Comparison of ENCODE assay signal across 30 cellular contexts in genomic region chr10:110655286-110655685, GRCh38. TPM values are rescaled to one million over a fixed set of nuclear protein-coding genes. Genes with fewer than 3 reads are reported as not detected.
"Had no signal": no experiment of that assay in that cellular context is flagged by ENCODE, and none has a peak within 500 bp of the region (broad histone marks: within the 10 kb centered on the region; RNA-seq: fewer than 3 reads in every experiment).

No MANE protein-coding gene starts in this region.

- H3K4me1 ChIP-seq: colonic mucosa, upper lobe of left lung, vagina had no signal

- ATAC-seq: activated CD8-positive, alpha-beta T cell treated with anti-CD3 and anti-CD28 coated beads for 36 hours; activated naive CD4-positive, alpha-beta T cell treated with anti-CD3 and anti-CD28 coated beads, Interleukin-2, amount 50 U/mL, for 72 hours; activated T-cell treated with anti-CD3 and anti-CD28 coated beads, Interleukin-2, amount 50 U/mL, for 4 hours; left cardiac atrium; sciatic nerve; stimulated activated effector memory CD8-positive, alpha-beta T cell treated with anti-CD3 and anti-CD28 coated beads, Interleukin-12 subunit alpha, Interleukin-12 subunit beta, amount 100 ng/mL, for 72 hours; stimulated activated naive CD8-positive, alpha-beta T cell treated with anti-CD3 and anti-CD28 coated beads, Interleukin-15, amount 100 ng/mL, for 72 hours had no signal

- H3K4me1 Mint-ChIP-seq: stimulated activated effector memory CD8-positive, alpha-beta T cell treated with anti-CD3 and anti-CD28 coated beads, Interleukin-12 subunit alpha, Interleukin-12 subunit beta, amount 100 ng/mL, for 72 hours had no signal

- H3K27me3 ChIP-seq: colonic mucosa, ovary, vagina had no signal

- DNase-seq: activated B cell treated with CpG ODN at 0.5 μM for 24 hours; activated CD4-positive, alpha-beta T cell treated with anti-CD3 and anti-CD28 coated beads, Interleukin-2, amount 50 U/mL, for 1 hour; activated CD8-positive, alpha-beta T cell treated with anti-CD3 and anti-CD28 coated beads for 36 hours; activated naive CD4-positive, alpha-beta T cell; activated T-cell treated with anti-CD3 and anti-CD28 coated beads, Interleukin-2, amount 50 U/mL, for 4 hours; cerebellar nuclear complex; colonic mucosa; dorsolateral prefrontal cortex; effector memory CD4-positive, alpha-beta T cell; foreskin fibroblast; head of caudate nucleus; hippocampal formation; left cardiac atrium; mammary epithelial cell; naive B cell; nephron progenitor cell; ovary; small intestine; stimulated activated CD4-positive, alpha-beta T cell treated with anti-CD3 and anti-CD28 coated beads, Interleukin-4, amount 100 ng/mL, for 24 hours; stimulated activated naive CD8-positive, alpha-beta T cell treated with anti-CD3 and anti-CD28 coated beads, Interleukin-15, amount 100 ng/mL, for 72 hours; substantia nigra; upper lobe of left lung had no signal

- H3K9me3 ChIP-seq: colonic mucosa, neutrophil, ovary, upper lobe of left lung, vagina had no signal

- H3K36me3 ChIP-seq: colonic mucosa, neutrophil, ovary, upper lobe of left lung, vagina had no signal

- H3K9me3 Mint-ChIP-seq: activated B cell treated with CpG ODN at 0.5 μM for 24 hours; activated CD8-positive, alpha-beta T cell treated with anti-CD3 and anti-CD28 coated beads for 36 hours; activated naive CD4-positive, alpha-beta T cell treated with anti-CD3 and anti-CD28 coated beads, Interleukin-2, amount 50 U/mL, for 72 hours; activated T-cell treated with anti-CD3 and anti-CD28 coated beads, Interleukin-2, amount 50 U/mL, for 4 hours; activated T-helper 2 cell treated with anti-CD3 and anti-CD28 coated beads, Interferon-gamma antibody, Interleukin-2, Interleukin-4, amounts not matched to agents 10 μg/mL and 5 μg/mL and 100 μg/mL, durations not matched to agents 14 hours and 24 hours and 36 hours; nephron progenitor cell; stimulated activated effector memory CD8-positive, alpha-beta T cell treated with anti-CD3 and anti-CD28 coated beads, Interleukin-12 subunit alpha, Interleukin-12 subunit beta, amount 100 ng/mL, for 72 hours; stimulated activated naive CD8-positive, alpha-beta T cell treated with anti-CD3 and anti-CD28 coated beads, Interleukin-15, amount 100 ng/mL, for 72 hours; T-helper 2 cell treated with Interferon-gamma antibody and Interleukin-4, amounts not matched to agents 5 μg/mL and 100 μg/mL, for 36 hours had no signal

- H3K4me3 ChIP-seq: colonic mucosa, dorsolateral prefrontal cortex, ovary, upper lobe of left lung, vagina had no signal

- H3K4me3 Mint-ChIP-seq: activated B cell treated with CpG ODN at 0.5 μM for 24 hours; activated CD8-positive, alpha-beta T cell treated with anti-CD3 and anti-CD28 coated beads for 36 hours; activated T-cell treated with anti-CD3 and anti-CD28 coated beads, Interleukin-2, amount 50 U/mL, for 4 hours; naive B cell; nephron progenitor cell; stimulated activated effector memory CD8-positive, alpha-beta T cell treated with anti-CD3 and anti-CD28 coated beads, Interleukin-12 subunit alpha, Interleukin-12 subunit beta, amount 100 ng/mL, for 72 hours; stimulated activated naive CD8-positive, alpha-beta T cell treated with anti-CD3 and anti-CD28 coated beads, Interleukin-15, amount 100 ng/mL, for 72 hours; T-helper 2 cell treated with Interferon-gamma antibody and Interleukin-4, amounts not matched to agents 5 μg/mL and 100 μg/mL, for 36 hours had no signal

- H3K36me3 Mint-ChIP-seq: activated naive CD4-positive, alpha-beta T cell treated with anti-CD3 and anti-CD28 coated beads, Interleukin-2, amount 50 U/mL, for 72 hours; stimulated activated effector memory CD8-positive, alpha-beta T cell treated with anti-CD3 and anti-CD28 coated beads, Interleukin-12 subunit alpha, Interleukin-12 subunit beta, amount 100 ng/mL, for 72 hours had no signal

- H3K27ac Mint-ChIP-seq: activated B cell treated with CpG ODN at 0.5 μM for 24 hours; activated CD8-positive, alpha-beta T cell treated with anti-CD3 and anti-CD28 coated beads for 36 hours; activated naive CD4-positive, alpha-beta T cell treated with anti-CD3 and anti-CD28 coated beads, Interleukin-2, amount 50 U/mL, for 72 hours; activated T-helper 2 cell treated with anti-CD3 and anti-CD28 coated beads, Interferon-gamma antibody, Interleukin-2, Interleukin-4, amounts not matched to agents 10 μg/mL and 5 μg/mL and 100 μg/mL, durations not matched to agents 14 hours and 24 hours and 36 hours; naive B cell; nephron progenitor cell; progenitor cell of endocrine pancreas; stimulated activated effector memory CD8-positive, alpha-beta T cell treated with anti-CD3 and anti-CD28 coated beads, Interleukin-12 subunit alpha, Interleukin-12 subunit beta, amount 100 ng/mL, for 72 hours; stimulated activated naive CD8-positive, alpha-beta T cell treated with anti-CD3 and anti-CD28 coated beads, Interleukin-15, amount 100 ng/mL, for 72 hours; T-helper 2 cell treated with Interferon-gamma antibody and Interleukin-4, amounts not matched to agents 5 μg/mL and 100 μg/mL, for 36 hours had no signal

- H3K27ac ChIP-seq: colonic mucosa, dorsolateral prefrontal cortex, neutrophil, ovary, upper lobe of left lung, vagina had no signal

RNA-seq across cellular contexts. Expression of gene RBM20, which starts 11.2 kb away (rescaled TPM):
- polyA plus RNA-seq: mammary epithelial cell had no signal
